Comparison of ENCODE assay signal across 8 cellular contexts in the genomic region with DNA sequence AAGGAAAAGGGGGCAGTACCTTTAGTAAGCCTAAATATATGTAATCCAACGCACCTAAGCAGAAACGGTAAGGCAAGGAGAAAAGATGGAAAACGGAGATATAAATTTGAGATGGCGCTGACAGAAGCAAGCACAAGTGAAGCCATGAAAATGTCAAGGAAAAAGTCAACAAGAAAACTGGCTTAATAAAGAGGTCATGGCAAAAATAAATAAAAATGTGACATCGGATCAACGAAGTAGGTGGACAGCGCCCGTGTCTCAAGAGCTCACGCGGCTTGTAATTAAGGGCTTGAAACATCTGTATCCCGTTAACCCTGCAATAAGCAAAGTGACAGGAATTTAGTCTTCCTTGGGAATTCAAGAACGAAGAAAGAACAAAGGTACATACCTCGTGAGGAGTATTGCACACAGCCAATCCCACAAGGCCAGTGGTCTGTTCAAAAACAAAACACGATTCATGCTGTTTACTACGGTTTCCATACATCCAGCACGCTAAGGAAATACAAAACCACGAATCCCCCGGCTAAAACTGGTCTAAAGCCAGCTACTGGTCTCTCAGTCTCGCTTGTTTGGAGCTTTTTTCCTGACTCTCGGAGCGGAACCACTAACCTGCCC. TPM values are rescaled to one million over a fixed set of nuclear protein-coding genes. Genes with fewer than 3 reads are reported as not detected.
A peak's percentile ranks its signal among the peaks of the same experiment; 100 is the strongest.
DNase-seq lines count a peak whose midpoint lies in the region; ATAC-seq and TF ChIP-seq lines count a peak whose summit lies in the region.

No MANE protein-coding gene starts in this region.

- no peak overlapping the region for H3K27ac Mint-ChIP-seq in activated naive CD4-positive, alpha-beta T cell treated with anti-CD3 and anti-CD28 coated beads, Interleukin-2, amount 50 U/mL, for 72 hours

- H3K9ac ChIP-seq in adipocyte (ENCODE audit: low read length) = peak overlapping the region; percentile 92

- ATAC-seq in HG02938 (IDR thresholded peaks at IDR 0.05; ENCODE audit: unreplicated experiment) (peak; percentile 15), HG03175 (IDR thresholded peaks at IDR 0.05; ENCODE audit: unreplicated experiment) (no peak)
- no peak for ATAC-seq in activated naive CD4-positive, alpha-beta T cell treated with anti-CD3 and anti-CD28 coated beads, Interleukin-2, amount 50 U/mL, for 72 hours

- H3K36me3 ChIP-seq in adipocyte (ENCODE audit: control insufficient read depth, insufficient read depth, low read length, severe bottlenecking) = peaks cover 5% of the 10 kb centered on the region
- no peaks in the 10 kb centered on the region for H3K36me3 ChIP-seq in kidney epithelial cell (ENCODE audit: control insufficient read depth, insufficient read depth, low read length)
- no peaks in the 10 kb centered on the region for H3K36me3 ChIP-seq in urinary bladder (ENCODE audit: insufficient read depth)

- H3K4me3 ChIP-seq in adipocyte (ENCODE audit: low read length) = peak overlapping the region; percentile 94
- H3K4me3 ChIP-seq in kidney epithelial cell (ENCODE audit: low read depth, low read length) = peak overlapping the region; percentile 92
- H3K4me3 ChIP-seq in urinary bladder (ENCODE audit: low read depth, low read length) = peak overlapping the region; percentile 82

- peaks cover 0 to 4% of the 10 kb centered on the region in 2 donors for H3K9me3 Mint-ChIP-seq in activated naive CD4-positive, alpha-beta T cell treated with anti-CD3 and anti-CD28 coated beads, Interleukin-2, amount 50 U/mL, for 72 hours

- POLR2A ChIA-PET in HEK293T (lab: Yijun Ruan, JAX) = interaction anchor here (0.7 to 1.3 kb wide), 10 partner anchors 10 to 192 kb away, joined by 3 to 8 read pairs (median 4); a partner anchor contains a TSS

- no peak for TF ChIP-seq CTCF in kidney epithelial cell (IDR thresholded peaks at IDR 0.05; ENCODE audit: insufficient read depth, low read length, poor library complexity, severe bottlenecking)

- peaks cover 7 to 13% of the 10 kb centered on the region in 2 donors for H3K36me3 Mint-ChIP-seq in activated naive CD4-positive, alpha-beta T cell treated with anti-CD3 and anti-CD28 coated beads, Interleukin-2, amount 50 U/mL, for 72 hours

- CTCF ChIA-PET in HEK293T (lab: Yijun Ruan, JAX) = interaction anchor here (0.9 to 1.2 kb wide), 2 partner anchors 13 to 24 kb away, joined by 3 read pairs; no protein-coding TSS in a partner anchor

- whole genome bisulfite sequencing in urinary bladder = 2% methylated on average over 21 of the region's 21 CpGs

- DNase-seq in ELR (ENCODE audit: low read depth) = peak; percentile 22
- peak; percentile 66 for DNase-seq in adipocyte (ENCODE audit: low read depth)
- DNase-seq in kidney epithelial cell (ENCODE audit: low read depth) = no peak
- DNase-seq in HEK293T (ENCODE audit: extremely low spot score) = no peak
- no peak for DNase-seq in activated naive CD4-positive, alpha-beta T cell treated with anti-CD3 and anti-CD28 coated beads, Interleukin-2, amount 50 U/mL, for 72 hours (ENCODE audit: low spot score in 2 of 2)

- H3K4me1 ChIP-seq in adipocyte (ENCODE audit: control insufficient read depth, insufficient read depth, low read length) = peaks cover 8% of the 10 kb centered on the region
- peaks cover 2% of the 10 kb centered on the region for H3K4me1 ChIP-seq in urinary bladder (ENCODE audit: insufficient read depth)

- peak overlapping the region; percentile 78 for H3K27ac ChIP-seq in urinary bladder (ENCODE audit: low read depth)

- H3K27me3 ChIP-seq in adipocyte (replicated peaks; ENCODE audit: control insufficient read depth, insufficient read depth, low read length) (no peaks in the 10 kb centered on the region), kidney epithelial cell (ENCODE audit: control insufficient read depth, insufficient read depth, low read length) (no peaks in the 10 kb centered on the region)

- no peaks in the 10 kb centered on the region for H3K9me3 ChIP-seq in adipocyte (ENCODE audit: control insufficient read depth, low read length)

TF ChIP-seq in HEK293T, 16 proteins besides CTCF, POLR2A, EP300 and RAD21:
- TF ChIP-seq ELF4 (IDR thresholded peaks at IDR 0.05) (no peak), FOXK2 (IDR thresholded peaks at IDR 0.05) (no peak), L3MBTL2 (conservative IDR thresholded peaks at IDR 0.05) (no peak), HDGF (IDR thresholded peaks at IDR 0.05; ENCODE audit: borderline replicate concordance) (no peak), TARDBP (IDR thresholded peaks at IDR 0.05) (no peak), BHLHE40 (IDR thresholded peaks at IDR 0.05; ENCODE audit: borderline replicate concordance) (no peak), SP1 (IDR thresholded peaks at IDR 0.05) (no peak), CTBP1 (IDR thresholded peaks at IDR 0.05; ENCODE audit: borderline replicate concordance) (no peak), NFRKB (IDR thresholded peaks at IDR 0.05) (no peak), FOXM1 (IDR thresholded peaks at IDR 0.05; ENCODE audit: borderline replicate concordance) (no peak), ARNT (IDR thresholded peaks at IDR 0.05) (no peak), FOXA1 (IDR thresholded peaks at IDR 0.05) (no peak), LEF1 (IDR thresholded peaks at IDR 0.05; ENCODE audit: borderline replicate concordance) (no peak), SUZ12 (IDR thresholded peaks at IDR 0.05) (no peak), ZNF384 (IDR thresholded peaks at IDR 0.05) (no peak)
- TF ChIP-seq, protein P1, sequence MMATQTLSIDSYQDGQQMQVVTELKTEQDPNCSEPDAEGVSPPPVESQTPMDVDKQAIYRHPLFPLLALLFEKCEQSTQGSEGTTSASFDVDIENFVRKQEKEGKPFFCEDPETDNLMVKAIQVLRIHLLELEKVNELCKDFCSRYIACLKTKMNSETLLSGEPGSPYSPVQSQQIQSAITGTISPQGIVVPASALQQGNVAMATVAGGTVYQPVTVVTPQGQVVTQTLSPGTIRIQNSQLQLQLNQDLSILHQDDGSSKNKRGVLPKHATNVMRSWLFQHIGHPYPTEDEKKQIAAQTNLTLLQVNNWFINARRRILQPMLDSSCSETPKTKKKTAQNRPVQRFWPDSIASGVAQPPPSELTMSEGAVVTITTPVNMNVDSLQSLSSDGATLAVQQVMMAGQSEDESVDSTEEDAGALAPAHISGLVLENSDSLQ (IDR thresholded peaks at IDR 0.05) = no peak; the same call in 1 of the 2 replicates

RNA-seq across cellular contexts. Expression of a gene that starts 0.5 kb away (rescaled TPM):
- total RNA-seq in kidney epithelial cell (31.6 and 42.2 TPM in 2 replicates), urinary bladder (123 TPM)
- 92.9 TPM for polyA plus RNA-seq in urinary bladder
- 10 to 100 TPM; 53.3 to 55.4 TPM for total RNA-seq in activated naive CD4-positive, alpha-beta T cell treated with anti-CD3 and anti-CD28 coated beads, Interleukin-2, amount 50 U/mL, for 72 hours

RNA-seq across cellular contexts. Expression of a gene that starts 22.7 kb away (rescaled TPM):
- total RNA-seq in kidney epithelial cell (0.21 and 0.63 TPM in 2 replicates), urinary bladder (1.5 TPM)
- 0.22 TPM for polyA plus RNA-seq in urinary bladder
- total RNA-seq in activated naive CD4-positive, alpha-beta T cell treated with anti-CD3 and anti-CD28 coated beads, Interleukin-2, amount 50 U/mL, for 72 hours = under 1 TPM; 0.16 to 0.34 TPM

RNA-seq across cellular contexts. Expression of a gene that starts 44.5 kb away (rescaled TPM):
- total RNA-seq in kidney epithelial cell (not detected in 2 replicates), urinary bladder (0.11 TPM)
- polyA plus RNA-seq in urinary bladder = not detected
- not detected for total RNA-seq in activated naive CD4-positive, alpha-beta T cell treated with anti-CD3 and anti-CD28 coated beads, Interleukin-2, amount 50 U/mL, for 72 hours

Comparison
In these comparisons a context has a peak if more than half of its experiments do, and no peak if none do; other contexts are left out.
1. DNase-seq: peak in ELR (single experiment) and adipocyte (single experiment); none in kidney epithelial cell (single experiment), HEK293T (single experiment) and activated naive CD4-positive, alpha-beta T cell treated with anti-CD3 and anti-CD28 coated beads, Interleukin-2, amount 50 U/mL, for 72 hours (0 of 2).
2. Peak in every context shown above with its lines, with median percentiles within 50 percentile points of each other: H3K4me3 ChIP-seq.